ENCODE assay signal across 33 cellular contexts in the genomic region with DNA sequence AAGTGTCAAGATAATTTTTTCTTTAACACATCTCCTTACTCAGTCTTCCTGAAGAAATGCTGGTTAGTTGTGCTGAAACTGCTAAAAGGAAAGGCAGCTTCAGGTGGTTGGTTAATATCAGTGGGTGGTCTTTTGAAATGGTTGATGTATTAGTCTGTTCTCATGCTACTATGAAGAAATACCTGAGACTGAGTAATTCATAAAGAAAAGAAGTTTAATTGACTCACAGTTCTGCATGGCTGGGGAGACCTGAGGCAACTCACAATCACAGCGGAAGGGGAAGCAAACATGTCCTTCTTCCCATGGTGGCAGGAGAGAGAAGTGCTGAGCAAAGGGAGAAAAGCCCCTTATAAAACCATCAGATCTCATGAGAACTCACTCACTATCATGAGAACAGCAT.
"Had no signal": no experiment of that assay in that cellular context is flagged by ENCODE, and none has a peak within 500 bp of the region (broad histone marks: within the 10 kb centered on the region; RNA-seq: fewer than 3 reads in every experiment).

No MANE protein-coding gene starts in this region.

- H3K27me3 ChIP-seq: brain microvascular endothelial cell, MG63, SJCRH30 had no signal

- H3K9me3 ChIP-seq: MG63, SJCRH30 had no signal

- H3K4me3 ChIP-seq: MG63, SJCRH30, SK-N-MC had no signal

- H3K4me3 Mint-ChIP-seq: activated CD4-positive, alpha-beta memory T cell treated with anti-CD3 and anti-CD28 coated beads, Interleukin-2, amount 10 ng/mL, durations not matched to agents 7 days and 5 days; activated CD8-positive, alpha-beta memory T cell treated with anti-CD3 and anti-CD28 coated beads, Interleukin-2, amount 10 ng/mL, durations not matched to agents 7 days and 5 days; activated naive CD4-positive, alpha-beta T cell treated with anti-CD3 and anti-CD28 coated beads, Interleukin-2, amount 10 ng/mL, durations not matched to agents 7 days and 5 days; activated naive CD8-positive, alpha-beta T cell; activated naive CD8-positive, alpha-beta T cell treated with anti-CD3 and anti-CD28 coated beads, Interleukin-2, amount 50 U/mL, for 24 hours had no signal

- H3K27ac Mint-ChIP-seq: activated CD4-positive, alpha-beta memory T cell treated with anti-CD3 and anti-CD28 coated beads, Interleukin-2, amount 10 ng/mL, durations not matched to agents 7 days and 5 days; activated CD8-positive, alpha-beta memory T cell treated with anti-CD3 and anti-CD28 coated beads, Interleukin-2, amount 10 ng/mL, durations not matched to agents 7 days and 5 days; activated naive CD4-positive, alpha-beta T cell treated with anti-CD3 and anti-CD28 coated beads, Interleukin-2, amount 10 ng/mL, durations not matched to agents 7 days and 5 days; activated naive CD8-positive, alpha-beta T cell; activated naive CD8-positive, alpha-beta T cell treated with anti-CD3 and anti-CD28 coated beads, Interleukin-2, amount 50 U/mL, for 24 hours had no signal

- H3K27ac ChIP-seq: brain microvascular endothelial cell, SJCRH30, SK-N-MC, WERI-Rb-1 had no signal

- H3K4me1 ChIP-seq: SJCRH30 had no signal

- H3K36me3 ChIP-seq: brain microvascular endothelial cell, MG63, SJCRH30, WERI-Rb-1 had no signal

- ATAC-seq: activated CD8-positive, alpha-beta memory T cell treated with anti-CD3 and anti-CD28 coated beads, Interleukin-2, amount 10 ng/mL, durations not matched to agents 7 days and 5 days; activated naive CD8-positive, alpha-beta T cell treated with anti-CD3 and anti-CD28 coated beads, Interleukin-2, amount 50 U/mL, for 24 hours; Panc1 had no signal

- H3K36me3 Mint-ChIP-seq: activated CD8-positive, alpha-beta memory T cell treated with anti-CD3 and anti-CD28 coated beads, Interleukin-2, amount 10 ng/mL, durations not matched to agents 7 days and 5 days; activated naive CD4-positive, alpha-beta T cell treated with anti-CD3 and anti-CD28 coated beads, Interleukin-2, amount 10 ng/mL, durations not matched to agents 7 days and 5 days; activated naive CD8-positive, alpha-beta T cell had no signal

- H3K9me3 Mint-ChIP-seq: activated CD4-positive, alpha-beta memory T cell treated with anti-CD3 and anti-CD28 coated beads, Interleukin-2, amount 10 ng/mL, durations not matched to agents 7 days and 5 days; activated naive CD4-positive, alpha-beta T cell treated with anti-CD3 and anti-CD28 coated beads, Interleukin-2, amount 10 ng/mL, durations not matched to agents 7 days and 5 days; activated naive CD8-positive, alpha-beta T cell treated with anti-CD3 and anti-CD28 coated beads, Interleukin-2, amount 50 U/mL, for 24 hours had no signal

- H3K4me1 Mint-ChIP-seq: activated CD4-positive, alpha-beta memory T cell treated with anti-CD3 and anti-CD28 coated beads, Interleukin-2, amount 10 ng/mL, durations not matched to agents 7 days and 5 days; activated CD8-positive, alpha-beta memory T cell treated with anti-CD3 and anti-CD28 coated beads, Interleukin-2, amount 10 ng/mL, durations not matched to agents 7 days and 5 days; activated naive CD4-positive, alpha-beta T cell treated with anti-CD3 and anti-CD28 coated beads, Interleukin-2, amount 10 ng/mL, durations not matched to agents 7 days and 5 days; activated naive CD8-positive, alpha-beta T cell treated with anti-CD3 and anti-CD28 coated beads, Interleukin-2, amount 50 U/mL, for 24 hours had no signal

- DNase-seq: activated CD4-positive, alpha-beta memory T cell treated with anti-CD3 and anti-CD28 coated beads, Interleukin-2, amount 10 ng/mL, durations not matched to agents 7 days and 5 days; activated CD4-positive, alpha-beta T cell treated with anti-CD3 and anti-CD28 coated beads for 1 hour; activated CD4-positive, alpha-beta T cell treated with anti-CD3 and anti-CD28 coated beads for 48 hours; activated CD4-positive, CD25-positive, alpha-beta regulatory T cell; activated CD8-positive, alpha-beta memory T cell treated with anti-CD3 and anti-CD28 coated beads for 24 hours; activated CD8-positive, alpha-beta memory T cell treated with anti-CD3 and anti-CD28 coated beads, Interleukin-2, amount 10 ng/mL, durations not matched to agents 7 days and 5 days; activated CD8-positive, alpha-beta memory T cell treated with anti-CD3 and anti-CD28 coated beads, Interleukin-2, amount 50 U/mL, for 48 hours; activated effector memory CD4-positive, alpha-beta T cell treated with Interleukin-2 at 50 U/mL for 16 hours; activated naive CD4-positive, alpha-beta T cell treated with anti-CD3 and anti-CD28 coated beads, Interleukin-2, amount 10 ng/mL, durations not matched to agents 7 days and 5 days; activated naive CD8-positive, alpha-beta T cell treated with anti-CD3 and anti-CD28 coated beads, Interleukin-2, amount 50 U/mL, for 24 hours; activated T-cell treated with anti-CD3 and anti-CD28 coated beads, Interleukin-2, amount 50 U/mL, for 48 hours; anterior cingulate cortex; brain microvascular endothelial cell; Kasumi-1; KG1; MG63; NCI-H1048; NCI-H1105 treated with DMSO at 0.1 percent for 48 hours; NCI-H1436; NCI-H1694; NCI-H1930; NCI-H2081 treated with DMSO at 0.1 percent for 48 hours; NCI-H226; NCI-H446 treated with DMSO at 0.1 percent for 48 hours; NCI-H524; NCI-H69; SHP77; SJCRH30; T1000; WERI-Rb-1 had no signal

- H3K27me3 Mint-ChIP-seq: activated CD4-positive, alpha-beta memory T cell treated with anti-CD3 and anti-CD28 coated beads, Interleukin-2, amount 10 ng/mL, durations not matched to agents 7 days and 5 days; activated CD8-positive, alpha-beta memory T cell treated with anti-CD3 and anti-CD28 coated beads, Interleukin-2, amount 10 ng/mL, durations not matched to agents 7 days and 5 days; activated naive CD4-positive, alpha-beta T cell treated with anti-CD3 and anti-CD28 coated beads, Interleukin-2, amount 10 ng/mL, durations not matched to agents 7 days and 5 days; activated naive CD8-positive, alpha-beta T cell had no signal
